ENCODE assay signal across 22 cellular contexts in the genomic region with DNA sequence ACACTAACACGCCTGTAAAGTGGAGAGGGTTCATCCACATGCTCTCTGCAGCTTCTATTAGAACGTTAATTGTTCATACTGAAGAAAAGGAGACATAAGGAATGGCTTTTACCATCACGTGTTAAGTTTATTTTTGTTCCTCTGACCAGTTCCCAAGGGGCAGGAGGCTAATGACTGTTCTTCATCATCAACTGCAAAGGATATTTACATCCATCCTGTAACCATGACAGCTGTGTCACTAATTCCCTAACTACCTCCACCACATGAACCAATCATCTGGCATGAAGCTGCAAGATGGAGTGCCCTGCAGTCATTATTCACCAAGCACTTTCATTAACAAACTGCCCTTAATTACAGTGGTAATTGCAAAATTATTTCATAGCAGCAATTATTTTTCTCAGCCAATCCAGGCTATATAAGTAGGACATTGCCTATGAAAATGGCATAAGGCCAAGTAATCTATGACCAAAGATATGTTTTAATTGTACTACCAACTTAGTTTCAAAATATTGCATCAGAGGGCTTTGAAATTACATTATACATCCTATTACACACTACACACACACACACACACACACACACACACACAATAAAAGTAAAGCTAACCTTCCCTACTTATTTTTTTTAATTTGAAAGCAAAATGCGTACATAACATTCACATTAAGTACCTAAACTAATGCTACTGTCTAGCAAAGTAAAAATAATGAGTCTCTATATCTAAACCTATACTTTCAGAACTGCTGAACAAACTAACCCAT.
DNase-seq lines count a peak whose midpoint lies in the region; TF ChIP-seq lines count a peak whose summit lies in the region.
"Had no signal": no experiment of that assay in that cellular context is flagged by ENCODE, and none has a peak within 500 bp of the region (broad histone marks: within the 10 kb centered on the region; RNA-seq: fewer than 3 reads in every experiment).

No MANE protein-coding gene starts in this region.

- no peaks in the 10 kb centered on the region for H3K36me3 Mint-ChIP-seq in endothelial cell (ENCODE audit: low read depth, unreplicated experiment)
- H3K36me3 Mint-ChIP-seq: mesothelial cell of epicardium had no signal

- H3K9me3 Mint-ChIP-seq in endothelial cell (ENCODE audit: unreplicated experiment): no peaks in the 10 kb centered on the region
- H3K9me3 Mint-ChIP-seq: activated CD4-positive, alpha-beta memory T cell treated with anti-CD3 and anti-CD28 coated beads, Interleukin-2, amount 10 ng/mL, durations not matched to agents 7 days and 5 days; activated T-cell treated with anti-CD3 and anti-CD28 coated beads, Interleukin-2, amount 50 U/mL, for 4 hours; H9; mesothelial cell of epicardium; T-helper 1 cell treated with Interleukin-12 subunit alpha and Interleukin-12 subunit beta and Interleukin-4 antibody, amounts not matched to agents 30 μg/mL and 1 μg/mL, for 36 hours had no signal

- no peak overlapping the region for H3K4me2 ChIP-seq in neural cell (ENCODE audit: low read length)

- H3K4me3 ChIP-seq in HEK293 (ENCODE audit: low read depth, low read length) (no peak overlapping the region), neural cell (ENCODE audit: low read length) (peak overlapping the region; percentile 2)
- H3K4me3 ChIP-seq: tibial nerve had no signal

- TF ChIP-seq RAD21 in neural cell (conservative IDR thresholded peaks at IDR 0.05): no peak

- CTCF ChIA-PET in HEK293 (lab: Yijun Ruan, JAX): interaction anchor here (0.6 kb wide), 1 partner anchor 489 kb away, joined by 3 read pairs; no protein-coding TSS in a partner anchor

- POLR2A ChIA-PET in HEK293 (lab: Yijun Ruan, JAX): no interaction called here

- H3K27me3 ChIP-seq in neural cell (ENCODE audit: insufficient read depth, low read depth, low read length): no peaks in the 10 kb centered on the region
- H3K27me3 ChIP-seq: tibial nerve had no signal

- no peaks in the 10 kb centered on the region for H3K9me3 ChIP-seq in HEK293 (ENCODE audit: control insufficient read depth, insufficient read depth, low read depth, low read length)
- H3K9me3 ChIP-seq in neural cell (ENCODE audit: low read length): no peaks in the 10 kb centered on the region
- H3K9me3 ChIP-seq: tibial nerve had no signal

- no peaks in the 10 kb centered on the region for H3K4me1 ChIP-seq in HEK293 (ENCODE audit: control insufficient read depth, insufficient read depth, low read length)
- H3K4me1 ChIP-seq: tibial nerve had no signal

- H4K20me1 ChIP-seq in neural cell (ENCODE audit: insufficient read depth): no peaks in the 10 kb centered on the region

- H3K4me3 Mint-ChIP-seq in endothelial cell (ENCODE audit: unreplicated experiment): no peak overlapping the region
- H3K4me3 Mint-ChIP-seq: activated CD4-positive, alpha-beta memory T cell treated with anti-CD3 and anti-CD28 coated beads, Interleukin-2, amount 10 ng/mL, durations not matched to agents 7 days and 5 days; activated T-cell treated with anti-CD3 and anti-CD28 coated beads, Interleukin-2, amount 50 U/mL, for 4 hours; B cell; H9; mesothelial cell of epicardium; T-helper 1 cell treated with Interleukin-12 subunit alpha and Interleukin-12 subunit beta and Interleukin-4 antibody, amounts not matched to agents 30 μg/mL and 1 μg/mL, for 36 hours had no signal

- no peak for TF ChIP-seq EP300 in neural cell (conservative IDR thresholded peaks at IDR 0.05; ENCODE audit: poor library complexity, severe bottlenecking)

- peaks cover 2% of the 10 kb centered on the region for H3K27me3 Mint-ChIP-seq in endothelial cell (ENCODE audit: unreplicated experiment)

- no peak overlapping the region for H2AFZ ChIP-seq in neural cell (ENCODE audit: low read depth, low read length)

- no peaks in the 10 kb centered on the region for H3F3A ChIP-seq in neural cell (ENCODE audit: insufficient read depth, low read length, poor library complexity, severe bottlenecking)

- no peak overlapping the region for H3K27ac ChIP-seq in HEK293 (ENCODE audit: extremely low read depth, low read depth, low read length)
- no peak overlapping the region for H3K27ac ChIP-seq in neural cell (ENCODE audit: low read length)
- H3K27ac ChIP-seq: tibial nerve, WERI-Rb-1 had no signal

- H3K9me2 ChIP-seq in neural cell (ENCODE audit: insufficient read depth, low read length): no peaks in the 10 kb centered on the region

- TF ChIP-seq CTCF in HEK293 (tag by site-specific recombination; IDR thresholded peaks at IDR 0.05) (no peak), neural cell (IDR thresholded peaks at IDR 0.05; ENCODE audit: poor library complexity, severe bottlenecking) (no peak), endothelial cell (IDR thresholded peaks at IDR 0.05; ENCODE audit: unreplicated experiment) (no peak)

- H3K9ac ChIP-seq in neural cell (ENCODE audit: low read length): no peak overlapping the region

- peak; percentile 92 for DNase-seq in NCI-H1436 (lab: John Stamatoyannopoulos, UW)
- peak; percentile 77 for DNase-seq in NCI-H82 (lab: John Stamatoyannopoulos, UW)
- no peak for DNase-seq in endothelial cell (ENCODE audit: low spot score)
- DNase-seq in NCI-H446 treated with DMSO at 0.1 percent for 48 hours (lab: John Stamatoyannopoulos, UW): no peak
- DNase-seq in cerebellar cortex (ENCODE audit: low spot score): no peak
- DNase-seq: activated CD4-positive, alpha-beta memory T cell treated with anti-CD3 and anti-CD28 coated beads, Interleukin-2, amount 10 ng/mL, durations not matched to agents 7 days and 5 days; activated T-cell treated with anti-CD3 and anti-CD28 coated beads, Interleukin-2, amount 50 U/mL, for 4 hours; caudate nucleus; DMS79 treated with DMSO at 0.1 percent for 48 hours; effector memory CD4-positive, alpha-beta T cell; H9; hypothalamus; Right ventricle myocardium superior; stimulated activated CD4-positive, alpha-beta T cell treated with anti-CD3 and anti-CD28 coated beads, Interleukin-15, amount 100 ng/mL, for 24 hours; stimulated activated naive CD4-positive, alpha-beta T cell; WERI-Rb-1 had no signal

- H3K79me2 ChIP-seq in neural cell (replicated peaks; ENCODE audit: insufficient read depth, low read length): peaks cover 6% of the 10 kb centered on the region

- H3K36me3 ChIP-seq in HEK293 (ENCODE audit: control insufficient read depth in 2 of 2, insufficient read depth in 1 of 2, low read length in 2 of 2): no peaks in the 10 kb centered on the region
- no peaks in the 10 kb centered on the region for H3K36me3 ChIP-seq in neural cell (ENCODE audit: insufficient read depth, low read length)
- H3K36me3 ChIP-seq: tibial nerve, WERI-Rb-1 had no signal

- peaks cover 2% of the 10 kb centered on the region for H3K4me1 Mint-ChIP-seq in endothelial cell (ENCODE audit: unreplicated experiment)
- H3K4me1 Mint-ChIP-seq: activated CD4-positive, alpha-beta memory T cell treated with anti-CD3 and anti-CD28 coated beads, Interleukin-2, amount 10 ng/mL, durations not matched to agents 7 days and 5 days; B cell; H9 had no signal

- no peak overlapping the region for H3K27ac Mint-ChIP-seq in endothelial cell (ENCODE audit: unreplicated experiment)
- H3K27ac Mint-ChIP-seq: activated CD4-positive, alpha-beta memory T cell treated with anti-CD3 and anti-CD28 coated beads, Interleukin-2, amount 10 ng/mL, durations not matched to agents 7 days and 5 days; B cell; H9; mesothelial cell of epicardium; T-helper 1 cell treated with Interleukin-12 subunit alpha and Interleukin-12 subunit beta and Interleukin-4 antibody, amounts not matched to agents 30 μg/mL and 1 μg/mL, for 36 hours had no signal

TF ChIP-seq in HEK293, 187 proteins besides CTCF, POLR2A, EP300 and RAD21 (continues in another document):
- TF ChIP-seq ZSCAN4 (tag by site-specific recombination; IDR thresholded peaks at IDR 0.05) (peak; percentile 81), ZBTB17 (tag by site-specific recombination; IDR thresholded peaks at IDR 0.05) (peak; percentile 39; the same call in 1 of the 2 replicates)

TF ChIP-seq in neural cell, 6 proteins besides CTCF, POLR2A, EP300 and RAD21:
- TF ChIP-seq POLR2AphosphoS5 (IDR thresholded peaks at IDR 0.05): no peak
- TF ChIP-seq, protein P1, sequence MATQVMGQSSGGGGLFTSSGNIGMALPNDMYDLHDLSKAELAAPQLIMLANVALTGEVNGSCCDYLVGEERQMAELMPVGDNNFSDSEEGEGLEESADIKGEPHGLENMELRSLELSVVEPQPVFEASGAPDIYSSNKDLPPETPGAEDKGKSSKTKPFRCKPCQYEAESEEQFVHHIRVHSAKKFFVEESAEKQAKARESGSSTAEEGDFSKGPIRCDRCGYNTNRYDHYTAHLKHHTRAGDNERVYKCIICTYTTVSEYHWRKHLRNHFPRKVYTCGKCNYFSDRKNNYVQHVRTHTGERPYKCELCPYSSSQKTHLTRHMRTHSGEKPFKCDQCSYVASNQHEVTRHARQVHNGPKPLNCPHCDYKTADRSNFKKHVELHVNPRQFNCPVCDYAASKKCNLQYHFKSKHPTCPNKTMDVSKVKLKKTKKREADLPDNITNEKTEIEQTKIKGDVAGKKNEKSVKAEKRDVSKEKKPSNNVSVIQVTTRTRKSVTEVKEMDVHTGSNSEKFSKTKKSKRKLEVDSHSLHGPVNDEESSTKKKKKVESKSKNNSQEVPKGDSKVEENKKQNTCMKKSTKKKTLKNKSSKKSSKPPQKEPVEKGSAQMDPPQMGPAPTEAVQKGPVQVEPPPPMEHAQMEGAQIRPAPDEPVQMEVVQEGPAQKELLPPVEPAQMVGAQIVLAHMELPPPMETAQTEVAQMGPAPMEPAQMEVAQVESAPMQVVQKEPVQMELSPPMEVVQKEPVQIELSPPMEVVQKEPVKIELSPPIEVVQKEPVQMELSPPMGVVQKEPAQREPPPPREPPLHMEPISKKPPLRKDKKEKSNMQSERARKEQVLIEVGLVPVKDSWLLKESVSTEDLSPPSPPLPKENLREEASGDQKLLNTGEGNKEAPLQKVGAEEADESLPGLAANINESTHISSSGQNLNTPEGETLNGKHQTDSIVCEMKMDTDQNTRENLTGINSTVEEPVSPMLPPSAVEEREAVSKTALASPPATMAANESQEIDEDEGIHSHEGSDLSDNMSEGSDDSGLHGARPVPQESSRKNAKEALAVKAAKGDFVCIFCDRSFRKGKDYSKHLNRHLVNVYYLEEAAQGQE (IDR thresholded peaks at IDR 0.05; ENCODE audit: borderline replicate concordance): no peak
- no peak for TF ChIP-seq EZH2 (IDR thresholded peaks at IDR 0.05; ENCODE audit: borderline replicate concordance, insufficient read depth, low read length, poor library complexity, severe bottlenecking)
- no peak for TF ChIP-seq MXI1 (conservative IDR thresholded peaks at IDR 0.05; ENCODE audit: poor library complexity, severe bottlenecking)
- TF ChIP-seq TAF1 (IDR thresholded peaks at IDR 0.05; ENCODE audit: low read depth): no peak

Comparison
In these comparisons a context has a peak if more than half of its experiments do, and no peak if none do; other contexts are left out.
1. DNase-seq: peak in NCI-H1436 (single experiment) and NCI-H82 (single experiment); none in endothelial cell (single experiment), NCI-H446 treated with DMSO at 0.1 percent for 48 hours (single experiment) and cerebellar cortex (single experiment).